In genomic region chr18:69233465-69234054, GRCh38 we compare ENCODE assay signal across 19 cellular contexts.
DNase-seq lines count a peak whose midpoint lies in the region; ATAC-seq, FAIRE-seq and TF ChIP-seq lines count a peak whose summit lies in the region.
"Had no signal": no experiment of that assay in that cellular context is flagged by ENCODE, and none has a peak within 500 bp of the region (broad histone marks: within the 10 kb centered on the region; RNA-seq: fewer than 3 reads in every experiment).

No MANE protein-coding gene starts in this region.

- CTCF ChIA-PET in IMR-90 (lab: Yijun Ruan, JAX), result no interaction called here
- CTCF ChIA-PET in mammary epithelial cell (lab: Charles Lee; ENCODE audit: low non-redundant PET), result no interaction called here

- H2AFZ ChIP-seq in IMR-90 (replicated peaks; ENCODE audit: low read length, poor library complexity) (no peak overlapping the region), mammary epithelial cell (ENCODE audit: low read depth, low read length) (no peak overlapping the region)

- H2BK5ac ChIP-seq in IMR-90 (ENCODE audit: low read depth, low read length, poor library complexity, severe bottlenecking), result no peak overlapping the region

- H3K27ac ChIP-seq in IMR-90 (ENCODE audit: insufficient read depth, low read length) (no peak overlapping the region), mammary epithelial cell (ENCODE audit: insufficient read depth, low read depth, low read length) (no peak overlapping the region)
- H3K27ac ChIP-seq: SJSA1 had no signal

- H3K4me1 ChIP-seq in IMR-90 (ENCODE audit: control insufficient read depth, insufficient read depth, low read length), result no peaks in the 10 kb centered on the region
- H3K4me1 ChIP-seq in mammary epithelial cell (ENCODE audit: insufficient read depth, low read length), result no peaks in the 10 kb centered on the region
- H3K4me1 ChIP-seq: BE2C, SJSA1 had no signal

- no peaks in the 10 kb centered on the region for H3K36me3 ChIP-seq in IMR-90 (ENCODE audit: control insufficient read depth, insufficient read depth, low read length)
- H3K36me3 ChIP-seq in mammary epithelial cell (ENCODE audit: insufficient read depth, low read length), result no peaks in the 10 kb centered on the region
- H3K36me3 ChIP-seq: BE2C, SJSA1 had no signal

- no peaks in the 10 kb centered on the region for H3K79me2 ChIP-seq in mammary epithelial cell (ENCODE audit: insufficient read depth, low read length)

- H3K4me2 ChIP-seq in IMR-90 (ENCODE audit: low read depth, low read length) (no peak overlapping the region), mammary epithelial cell (ENCODE audit: insufficient read depth, low read depth, low read length) (no peak overlapping the region)

- H3K4me3 ChIP-seq in IMR-90 (ENCODE audit: insufficient read depth, low read depth, low read length) (no peak overlapping the region), mammary epithelial cell (replicated peaks in 1 of 3; ENCODE audit: insufficient read depth in 1 of 3, low read depth in 2 of 3, low read length in 3 of 3) (no peak overlapping the region)
- H3K4me3 ChIP-seq: SJSA1 had no signal

- TF ChIP-seq CTCF in D721Med (IDR thresholded peaks at IDR 0.05; ENCODE audit: insufficient read depth, missing control alignments) (no peak), IMR-90 (conservative IDR thresholded peaks at IDR 0.05; ENCODE audit: low read depth, low read length) (no peak), mammary epithelial cell (conservative IDR thresholded peaks at IDR 0.05 in 1 of 2, IDR thresholded peaks at IDR 0.05 in 1 of 2; ENCODE audit: extremely low read depth in 1 of 2, insufficient read depth in 1 of 2, low read depth in 1 of 2, low read length in 2 of 2) (no peak)

- H4K20me1 ChIP-seq in IMR-90 (ENCODE audit: insufficient read depth, low read length), result no peaks in the 10 kb centered on the region
- H4K20me1 ChIP-seq in mammary epithelial cell (ENCODE audit: insufficient read depth, low read length), result no peaks in the 10 kb centered on the region

- no peak overlapping the region for H4K8ac ChIP-seq in IMR-90 (ENCODE audit: low read depth in 2 of 2, low read length in 2 of 2)

- H3K4ac ChIP-seq in IMR-90 (ENCODE audit: low read depth, low read length), result no peak overlapping the region

- H3K9ac ChIP-seq in IMR-90 (ENCODE audit: low read depth, low read length) (no peak overlapping the region), mammary epithelial cell (ENCODE audit: insufficient read depth, low read length) (no peak overlapping the region)

- DNase-seq in D721Med (ENCODE audit: insufficient read length, low spot score) (no peak), IMR-90 (peak; percentile 20), fibroblast of peridontal ligament (ENCODE audit: extremely low read depth) (peak; percentile 15), left lobe of liver (ENCODE audit: low spot score) (no peak), epidermal melanocyte (ENCODE audit: insufficient read length, low spot score) (no peak), mammary epithelial cell (no peak), activated T-cell treated with anti-CD3 and anti-CD28 coated beads for 4 hours (no peak)
- DNase-seq: BE2C; CD4-positive, alpha-beta T cell; GF-D8; HFFc6; NCI-H187 treated with DMSO at 0.1 percent for 48 hours; NCI-H526 treated with DMSO at 0.1 percent for 48 hours; OCI-M1; RPMI8226; SW 1271 had no signal

- H4K91ac ChIP-seq in IMR-90 (ENCODE audit: insufficient read depth, low read depth, low read length), result no peak overlapping the region

- no peak for TF ChIP-seq RAD21 in IMR-90 (IDR thresholded peaks at IDR 0.05; ENCODE audit: low read length)

- H3K9me3 ChIP-seq in IMR-90 (ENCODE audit: control insufficient read depth, insufficient read depth, low read length), result no peaks in the 10 kb centered on the region
- H3K9me3 ChIP-seq in mammary epithelial cell (replicated peaks; ENCODE audit: insufficient read depth, low read length), result no peaks in the 10 kb centered on the region
- H3K9me3 ChIP-seq: BE2C, SJSA1 had no signal

- POLR2A ChIA-PET in IMR-90 (lab: Charles Lee; ENCODE audit: unreplicated experiment), result no interaction called here

- H3K14ac ChIP-seq in IMR-90 (replicated peaks; ENCODE audit: low read depth, low read length), result no peak overlapping the region

- H2BK20ac ChIP-seq in IMR-90 (ENCODE audit: low read depth, low read length), result no peak overlapping the region

- no peak overlapping the region for H2BK120ac ChIP-seq in IMR-90 (ENCODE audit: low read depth, low read length)

- H3K79me1 ChIP-seq in IMR-90 (ENCODE audit: low read depth in 1 of 2, low read length in 2 of 2), result no peaks in the 10 kb centered on the region

- FAIRE-seq in D721Med (lab: Jason Lieb, UNC), result peak; percentile 100
- FAIRE-seq: H54 had no signal

- intact Hi-C loops in IMR-90 (cut with micrococcal nuclease), result no loop called here
- intact Hi-C loops in mammary epithelial cell (cut with micrococcal nuclease), result no loop called here

- no peaks in the 10 kb centered on the region for H3K27me3 ChIP-seq in IMR-90 (ENCODE audit: control insufficient read depth, insufficient read depth, low read length)
- peaks cover 2% of the 10 kb centered on the region for H3K27me3 ChIP-seq in mammary epithelial cell (ENCODE audit: insufficient read depth, low read length)
- H3K27me3 ChIP-seq: BE2C, SJSA1 had no signal

- H2AK5ac ChIP-seq in IMR-90 (ENCODE audit: low read depth, low read length), result no peak overlapping the region

- H3K56ac ChIP-seq in IMR-90 (ENCODE audit: extremely low read depth, insufficient read depth, low read length), result no peak overlapping the region

- in situ Hi-C loops in IMR-90 (cut with MboI; ENCODE audit: low sequenced_read_pairs), result no loop called here
- in situ Hi-C loops in mammary epithelial cell (cut with MboI; ENCODE audit: low sequenced_read_pairs in 2 of 2), result no loop called here

- ATAC-seq in IMR-90 (ENCODE audit: low read depth), result no peak
- ATAC-seq in left lobe of liver, result peak; percentile 36
- no peak for ATAC-seq in GM21576 (IDR thresholded peaks at IDR 0.05; ENCODE audit: unreplicated experiment)

- WGBS in IMR-90 (ENCODE audit: extremely low coverage in 2 of 2, insufficient read length in 1 of 2), 2 experiments, result no CpG with 5 or more reads among the region's 3 CpGs
- WGBS in mammary epithelial cell (ENCODE audit: low coverage, missing lambda C conversion rate), result no CpG with 5 or more reads among the region's 3 CpGs

- H3K18ac ChIP-seq in IMR-90 (ENCODE audit: low read depth, low read length), result no peak overlapping the region

- no peak overlapping the region for H2BK15ac ChIP-seq in IMR-90 (ENCODE audit: low read depth, low read length)

- H3K9me1 ChIP-seq in IMR-90 (ENCODE audit: insufficient read depth, low read length), result no peaks in the 10 kb centered on the region

- TF ChIP-seq POLR2A in IMR-90 (IDR thresholded peaks at IDR 0.05; ENCODE audit: low read depth, low read length), result no peak

- H2AK9ac ChIP-seq in IMR-90 (replicated peaks; ENCODE audit: low read depth, low read length, poor library complexity), result no peak overlapping the region

- H4K5ac ChIP-seq in IMR-90 (ENCODE audit: low read depth, low read length), result no peak overlapping the region

- no peak overlapping the region for H3K23ac ChIP-seq in IMR-90 (ENCODE audit: low read depth, low read length)

- dilution Hi-C loops in IMR-90 (cut with HindIII; ENCODE audit: low sequenced_read_pairs, unreplicated experiment), result no loop called here
- dilution Hi-C loops in mammary epithelial cell (cut with HindIII; ENCODE audit: low sequenced_read_pairs), result no loop called here

- BruUV-seq in IMR-90 (replicated peaks; lab: Mats Ljungman, UMichigan) (no TSS peak), mammary epithelial cell (replicated peaks; lab: Mats Ljungman, UMichigan) (no TSS peak)

TF ChIP-seq in IMR-90, 13 proteins besides CTCF, POLR2A, EP300 and RAD21:
- TF ChIP-seq SMC3 (IDR thresholded peaks at IDR 0.05; ENCODE audit: low read depth, low read length) (no peak), RCOR1 (IDR thresholded peaks at IDR 0.05; ENCODE audit: insufficient replicate concordance, low read length) (no peak), MAFK (IDR thresholded peaks at IDR 0.05; ENCODE audit: low read depth, low read length) (no peak)

Comparison
In these comparisons a context has a peak if more than half of its experiments do, and no peak if none do; other contexts are left out.
1. DNase-seq: peak in IMR-90 (single experiment) and fibroblast of peridontal ligament (single experiment); none in D721Med (single experiment), left lobe of liver (single experiment), epidermal melanocyte (single experiment), mammary epithelial cell (single experiment) and activated T-cell treated with anti-CD3 and anti-CD28 coated beads for 4 hours (single experiment).